Comparison of ENCODE assay signal across 10 cellular contexts in the genomic region with DNA sequence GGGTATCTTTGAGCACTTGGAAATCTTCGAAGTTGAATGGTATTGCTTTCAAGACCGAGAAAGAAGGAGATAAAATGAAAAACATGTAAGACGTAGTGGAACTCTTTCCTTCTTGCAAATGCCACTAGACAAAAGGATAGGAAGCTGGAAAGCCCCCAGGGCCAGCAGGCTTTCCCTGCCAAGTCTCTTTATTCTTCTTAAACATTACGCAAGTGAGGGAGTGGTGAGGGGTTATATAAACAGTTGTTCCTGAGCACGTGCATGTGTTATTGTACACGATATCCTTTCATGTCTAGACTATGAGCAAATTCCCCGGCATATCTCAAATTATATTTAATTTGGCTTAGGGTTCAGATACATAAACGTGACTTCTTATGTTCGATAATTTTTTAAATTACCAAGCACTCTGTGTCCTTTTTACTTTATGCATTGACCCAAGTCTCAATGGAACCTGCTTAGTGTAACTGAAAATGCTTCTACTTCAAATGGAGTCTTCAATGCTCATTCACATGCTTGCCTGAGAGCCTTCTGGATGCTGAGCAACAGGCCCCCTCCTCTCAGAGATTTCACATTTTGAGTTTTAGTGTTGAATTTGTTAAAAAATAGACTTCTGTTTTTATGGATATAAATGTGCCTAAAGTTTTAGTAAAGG. TPM values are rescaled to one million over a fixed set of nuclear protein-coding genes. Genes with fewer than 3 reads are reported as not detected.
DNase-seq lines count a peak whose midpoint lies in the region; ATAC-seq and TF ChIP-seq lines count a peak whose summit lies in the region.
"Had no signal": no experiment of that assay in that cellular context is flagged by ENCODE, and none has a peak within 500 bp of the region (broad histone marks: within the 10 kb centered on the region; RNA-seq: fewer than 3 reads in every experiment).

No MANE protein-coding gene starts in this region.

- H4K91ac ChIP-seq in mesenchymal stem cell (ENCODE audit: low read length) (no peak overlapping the region), H9 (ENCODE audit: insufficient read length, low read depth, low read length) (no peak overlapping the region)

- H3K9ac ChIP-seq in fibroblast of lung (ENCODE audit: insufficient read depth, low read length) (no peak overlapping the region), mesenchymal stem cell (ENCODE audit: low read length) (no peak overlapping the region), H9 (ENCODE audit: extremely low read depth, insufficient read length, low read length) (no peak overlapping the region)

- H3K27me3 ChIP-seq in RWPE2 (ENCODE audit: insufficient read depth, poor library complexity, severe bottlenecking) (no peaks in the 10 kb centered on the region), fibroblast of lung (ENCODE audit: control insufficient read depth, insufficient read depth, low read length) (no peaks in the 10 kb centered on the region), mesenchymal stem cell (ENCODE audit: control insufficient read depth in 1 of 2, insufficient read depth in 1 of 2, low read length in 2 of 2) (no peaks in the 10 kb centered on the region), vagina (no peaks in the 10 kb centered on the region), H9 (ENCODE audit: insufficient read depth, low read length) (no peaks in the 10 kb centered on the region)

- H3K9me3 Mint-ChIP-seq in H9 = no peaks in the 10 kb centered on the region

- intact Hi-C loops in vagina (cut with DNase I) = no loop called here

- H3K18ac ChIP-seq in mesenchymal stem cell (ENCODE audit: low read depth in 1 of 2, low read length in 2 of 2) (no peak overlapping the region), H9 (ENCODE audit: insufficient read length, low read depth, low read length) (no peak overlapping the region)

- H4K20me1 ChIP-seq in fibroblast of lung (ENCODE audit: control insufficient read depth, extremely low read depth, insufficient read depth, low read length) (no peaks in the 10 kb centered on the region), H9 (ENCODE audit: control insufficient read depth, insufficient read depth, insufficient read length) (no peaks in the 10 kb centered on the region)

- no peak overlapping the region for H3T11ph ChIP-seq in H9 (ENCODE audit: low read length)

- no peak overlapping the region for H2BK15ac ChIP-seq in mesenchymal stem cell (ENCODE audit: low read depth, poor library complexity, severe bottlenecking)
- H2BK15ac ChIP-seq in H9 (ENCODE audit: low read depth, low read length) = no peak overlapping the region

- no peak overlapping the region for H3K4ac ChIP-seq in mesenchymal stem cell (ENCODE audit: low read depth in 1 of 2, low read length in 2 of 2)
- H3K4ac ChIP-seq in H9 (ENCODE audit: low read depth, low read length) = no peak overlapping the region

- H2AK5ac ChIP-seq in mesenchymal stem cell (ENCODE audit: low read length, severe bottlenecking) (no peak overlapping the region), H9 (ENCODE audit: insufficient read length, low read length) (no peak overlapping the region)

- H3K4me2 ChIP-seq in fibroblast of lung (ENCODE audit: extremely low read depth, insufficient read depth, low read length) = peak overlapping the region; percentile 15
- no peak overlapping the region for H3K4me2 ChIP-seq in mesenchymal stem cell (ENCODE audit: low read length, poor library complexity, severe bottlenecking)
- no peak overlapping the region for H3K4me2 ChIP-seq in H9 (ENCODE audit: insufficient read depth, insufficient read length, low read length)

- H3K4me3 ChIP-seq in RWPE2 (ENCODE audit: severe bottlenecking) = no peak overlapping the region
- H3K4me3 ChIP-seq in fibroblast of lung (replicated peaks in 1 of 4; ENCODE audit: control extremely low read depth in 1 of 4, insufficient read depth in 1 of 4, low read depth in 3 of 4, low read length in 4 of 4) = peak overlapping the region in 1 of 4 experiments; percentile 29
- no peak overlapping the region for H3K4me3 ChIP-seq in mesenchymal stem cell (ENCODE audit: insufficient read depth in 1 of 2, low read depth in 1 of 2, low read length in 2 of 2)
- H3K4me3 ChIP-seq in vagina = no peak overlapping the region

- H3K36me3 ChIP-seq in RWPE2 (ENCODE audit: low read depth) (peaks cover 44% of the 10 kb centered on the region), fibroblast of lung (ENCODE audit: control insufficient read depth, insufficient read depth, low read length) (peaks cover 9% of the 10 kb centered on the region), mesenchymal stem cell (ENCODE audit: control insufficient read depth in 1 of 2, insufficient read depth in 2 of 2, low read depth in 1 of 2, low read length in 2 of 2) (peaks cover 32 to 83% of the 10 kb centered on the region in 2 experiments), vagina (peaks cover 0 to 36% of the 10 kb centered on the region in 2 donors)

- H3K4me1 Mint-ChIP-seq in H9 = no peaks in the 10 kb centered on the region

- 84% methylated on average over 7 of the region's 9 CpGs for WGBS in mesenchymal stem cell
- no CpG with 5 or more reads among the region's 9 CpGs for WGBS in H9 (ENCODE audit: extremely low coverage, insufficient read length, low lambda C conversion rate)

- H3K23me2 ChIP-seq in H9 (ENCODE audit: insufficient read length, low read depth, low read length, poor library complexity, severe bottlenecking) = no peaks in the 10 kb centered on the region

- H2BK120ac ChIP-seq in mesenchymal stem cell (ENCODE audit: low read depth, low read length) (no peak overlapping the region), H9 (ENCODE audit: low read depth, low read length, poor library complexity, severe bottlenecking) (no peak overlapping the region)

- H3K27ac ChIP-seq in RWPE2 (ENCODE audit: poor library complexity, severe bottlenecking) (no peak overlapping the region), fibroblast of lung (ENCODE audit: insufficient read depth, low read length) (no peak overlapping the region), mesenchymal stem cell (ENCODE audit: low read length, poor library complexity, severe bottlenecking) (no peak overlapping the region), vagina (peak overlapping the region; percentile 43), H9 (ENCODE audit: insufficient read length, low read depth, low read length) (no peak overlapping the region)

- no peak overlapping the region for H2BK12ac ChIP-seq in mesenchymal stem cell (ENCODE audit: low read length in 2 of 2)
- no peak overlapping the region for H2BK12ac ChIP-seq in H9 (ENCODE audit: insufficient read length, low read depth, low read length)

- DNase-seq in RWPE2 (ENCODE audit: low spot score) (no peak), fibroblast of lung (ENCODE audit: low read depth in 2 of 2) (peak; percentile 84 to 97), mesenchymal stem cell (peak; percentile 66), vagina (ENCODE audit: extremely low spot score in 2 of 2) (no peak), H9 (no peak), NCI-H1930 (lab: John Stamatoyannopoulos, UW) (no peak)
- DNase-seq: GF-D8; NCI-H2171; stimulated activated naive CD4-positive, alpha-beta T cell treated with Interleukin-2 at 50 U/mL for 16 hours had no signal

- ATAC-seq in RWPE2 (ENCODE audit: low read depth) = peak; percentile 48; the same call in 2 of the 3 replicates
- no peak for ATAC-seq in HG02981 (IDR thresholded peaks at IDR 0.05; ENCODE audit: unreplicated experiment)

- no peak overlapping the region for H3K4me3 Mint-ChIP-seq in H9

- H3K79me1 ChIP-seq in mesenchymal stem cell (replicated peaks; ENCODE audit: low read length, poor library complexity, severe bottlenecking) (peaks cover 14% of the 10 kb centered on the region), H9 (ENCODE audit: insufficient read depth, low read depth, low read length, poor library complexity, severe bottlenecking) (no peaks in the 10 kb centered on the region)

- no peak overlapping the region for H3K14ac ChIP-seq in mesenchymal stem cell (ENCODE audit: low read length in 2 of 2)
- no peak overlapping the region for H3K14ac ChIP-seq in H9 (ENCODE audit: insufficient read depth, low read length)

- H3K56ac ChIP-seq in H9 (ENCODE audit: insufficient read length, low read depth, low read length) = no peak overlapping the region

- no peak overlapping the region for H3K23ac ChIP-seq in mesenchymal stem cell (ENCODE audit: low read length in 2 of 2)
- H3K23ac ChIP-seq in H9 (ENCODE audit: insufficient read length, low read depth, low read length) = no peak overlapping the region

- H2AFZ ChIP-seq in fibroblast of lung (ENCODE audit: low read length) (no peak overlapping the region), mesenchymal stem cell (ENCODE audit: low read depth, low read length) (no peak overlapping the region), H9 (ENCODE audit: low read length) (no peak overlapping the region)

- H3K79me2 ChIP-seq in fibroblast of lung (ENCODE audit: control insufficient read depth, insufficient read depth, low read length) (no peaks in the 10 kb centered on the region), H9 (ENCODE audit: insufficient read depth, low read length) (no peaks in the 10 kb centered on the region)

- H2BK5ac ChIP-seq in mesenchymal stem cell (ENCODE audit: low read depth, low read length, poor library complexity, severe bottlenecking) (no peak overlapping the region), H9 (ENCODE audit: insufficient read length, low read length) (no peak overlapping the region)

- no peak overlapping the region for H4K8ac ChIP-seq in mesenchymal stem cell (ENCODE audit: low read length)
- no peak overlapping the region for H4K8ac ChIP-seq in H9 (replicated peaks; ENCODE audit: insufficient read length, low read depth, low read length)

- H3K4me1 ChIP-seq in RWPE2 (ENCODE audit: insufficient read depth, poor library complexity, severe bottlenecking) (peaks cover 9% of the 10 kb centered on the region), fibroblast of lung (ENCODE audit: control insufficient read depth, extremely low read depth, insufficient read depth, low read length) (peaks cover 3% of the 10 kb centered on the region), mesenchymal stem cell (ENCODE audit: control insufficient read depth, insufficient read depth, low read depth, low read length) (no peaks in the 10 kb centered on the region), vagina (peaks cover 15% of the 10 kb centered on the region), H9 (ENCODE audit: insufficient read depth, low read length) (no peaks in the 10 kb centered on the region)

- peaks cover 2 to 10% (median 10%) of the 10 kb centered on the region in 3 experiments; a peak in 5 of 7 replicates for H3K36me3 Mint-ChIP-seq in H9 (ENCODE audit: insufficient read depth in 1 of 3, low read depth in 3 of 3)

- TF ChIP-seq POLR2A in vagina (IDR thresholded peaks at IDR 0.05) = no peak

- H3K27me3 Mint-ChIP-seq in H9 (ENCODE audit: low read depth) = no peaks in the 10 kb centered on the region

- H3K9me3 ChIP-seq in RWPE2 (ENCODE audit: severe bottlenecking) (no peaks in the 10 kb centered on the region), fibroblast of lung (ENCODE audit: control insufficient read depth, insufficient read depth, low read depth, low read length) (no peaks in the 10 kb centered on the region), mesenchymal stem cell (ENCODE audit: control insufficient read depth, low read length) (no peaks in the 10 kb centered on the region), vagina (no peaks in the 10 kb centered on the region), H9 (ENCODE audit: control insufficient read depth, low read depth, low read length) (no peaks in the 10 kb centered on the region)

- no peak overlapping the region for H2BK20ac ChIP-seq in H9 (ENCODE audit: low read depth, low read length, poor library complexity, severe bottlenecking)

- H3K27ac Mint-ChIP-seq in H9 = peak overlapping the region in 1 of 3 experiments; percentile 11; a peak in 1 of 7 replicates

- TF ChIP-seq CTCF in RWPE2 (IDR thresholded peaks at IDR 0.05; ENCODE audit: poor library complexity, severe bottlenecking) (no peak), fibroblast of lung (conservative IDR thresholded peaks at IDR 0.05 in 1 of 2, IDR thresholded peaks at IDR 0.05 in 1 of 2; ENCODE audit: low read depth in 1 of 2, low read length in 2 of 2) (no peak), vagina (IDR thresholded peaks at IDR 0.05) (no peak), H9 (conservative IDR thresholded peaks at IDR 0.05) (no peak)

- no peak overlapping the region for H4K5ac ChIP-seq in H9 (ENCODE audit: insufficient read length, low read depth, low read length)

RNA-seq across cellular contexts. Expression of gene PPP2R1B, which starts 59.0 kb away (rescaled TPM):
- total RNA-seq in fibroblast of lung (20.8 and 43.1 TPM in 2 replicates), vagina (35.6 TPM), H9 (2021) (95.5 and 105 TPM in 2 replicates)
- polyA plus RNA-seq in fibroblast of lung = 35.8 and 40.3 TPM in 2 replicates
- polyA plus RNA-seq in fibroblast of lung (2012) = 24.2 and 25.1 TPM in 2 replicates
- polyA minus RNA-seq in fibroblast of lung (ENCODE audit: low replicate concordance) = 24.2 and 24.6 TPM in 2 replicates
- polyA plus RNA-seq in mesenchymal stem cell (2013, experiment 1 of 2) = 14.9 TPM
- 14.7 TPM for polyA plus RNA-seq in mesenchymal stem cell (2013, experiment 2 of 2)

Comparison
In these comparisons a context has a peak if more than half of its experiments do, and no peak if none do; other contexts are left out.
1. DNase-seq: peak in fibroblast of lung (2 of 2) and mesenchymal stem cell (single experiment); none in RWPE2 (single experiment), vagina (0 of 2), H9 (single experiment) and NCI-H1930 (0 of 2).